In the genomic region with DNA sequence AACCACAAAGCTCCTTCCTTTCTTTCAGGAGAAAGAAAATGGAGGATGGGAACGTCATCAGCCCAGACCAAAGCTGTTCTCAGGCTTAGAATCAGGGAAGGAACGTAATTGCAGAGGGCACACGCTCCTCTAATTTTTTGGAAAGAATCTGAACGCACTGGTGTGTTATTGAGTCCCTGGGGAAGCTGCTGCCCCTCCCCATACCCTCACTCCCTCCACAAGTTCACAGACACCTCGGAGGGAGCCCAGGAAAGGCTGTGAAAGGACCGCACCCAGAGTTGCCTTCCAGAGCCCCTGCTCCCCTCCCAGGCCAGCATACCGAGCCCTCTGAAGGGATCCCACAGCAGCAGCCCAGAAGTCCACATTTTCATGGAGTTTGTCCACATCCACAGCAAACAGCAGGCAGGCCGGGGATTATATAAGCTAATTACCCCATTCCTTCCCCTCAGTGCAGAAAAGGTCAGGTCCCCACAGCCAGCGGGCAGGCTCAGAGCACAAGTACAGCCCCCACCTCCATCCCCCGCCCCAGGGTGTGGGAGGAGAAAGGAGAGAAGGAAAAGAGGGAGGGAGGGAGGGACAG, we compare ENCODE assay signal across 13 cellular contexts. TPM values are rescaled to one million over a fixed set of nuclear protein-coding genes. Genes with fewer than 3 reads are reported as not detected.
DNase-seq lines count a peak whose midpoint lies in the region; ATAC-seq, FAIRE-seq and TF ChIP-seq lines count a peak whose summit lies in the region.
"Had no signal": no experiment of that assay in that cellular context is flagged by ENCODE, and none has a peak within 500 bp of the region (broad histone marks: within the 10 kb centered on the region; RNA-seq: fewer than 3 reads in every experiment).

No MANE protein-coding gene starts in this region.

- no peak overlapping the region for H3K4me3 ChIP-seq in A549
- peak overlapping the region; percentile 4 to 45 for H3K4me3 ChIP-seq in gastroesophageal sphincter

- H3K27ac ChIP-seq in A549 (peak overlapping the region; percentile 25 to 94; a peak in 4 of 6 replicates), gastroesophageal sphincter (peak overlapping the region; percentile 19 to 85 (median 82))

- peaks cover 7% of the 10 kb centered on the region for H3K27me3 Mint-ChIP-seq in activated T-cell treated with anti-CD3 and anti-CD28 coated beads, Interleukin-2, amount 50 U/mL, for 4 hours (ENCODE audit: low read depth)

- ATAC-seq in A549, result no peak
- peak; percentile 58 for ATAC-seq in gastroesophageal sphincter
- peak; percentile 52 for ATAC-seq in omental fat pad (ENCODE audit: low FRiP score)
- ATAC-seq in activated T-cell treated with anti-CD3 and anti-CD28 coated beads, Interleukin-2, amount 50 U/mL, for 4 hours, result no peak

- H3K36me3 Mint-ChIP-seq in activated T-cell treated with anti-CD3 and anti-CD28 coated beads, Interleukin-2, amount 50 U/mL, for 4 hours (ENCODE audit: insufficient read depth), result no peaks in the 10 kb centered on the region
- H3K36me3 Mint-ChIP-seq: memory B cell had no signal

- no peak overlapping the region for H3K4me2 ChIP-seq in A549

- H3K9me3 ChIP-seq in A549, result no peaks in the 10 kb centered on the region
- H3K9me3 ChIP-seq in gastroesophageal sphincter, result no peaks in the 10 kb centered on the region

- TF ChIP-seq CTCF in A549 (IDR thresholded peaks at IDR 0.05), result no peak
- no peak for TF ChIP-seq CTCF in gastroesophageal sphincter (IDR thresholded peaks at IDR 0.05)
- TF ChIP-seq CTCF in omental fat pad (IDR thresholded peaks at IDR 0.05), result no peak

- TF ChIP-seq POLR2A in A549 (IDR thresholded peaks at IDR 0.05; ENCODE audit: low read length) (no peak), gastroesophageal sphincter (IDR thresholded peaks at IDR 0.05) (peak in 1 of 2 donors; percentile 7)

- no peak for FAIRE-seq in A549 (lab: Jason Lieb, UNC)
- FAIRE-seq: endothelial cell of umbilical vein had no signal

- H3K9me3 Mint-ChIP-seq in activated T-cell treated with anti-CD3 and anti-CD28 coated beads, Interleukin-2, amount 50 U/mL, for 4 hours, result no peaks in the 10 kb centered on the region
- H3K9me3 Mint-ChIP-seq: memory B cell had no signal

- H3K4me1 ChIP-seq in A549 (peaks cover 9% of the 10 kb centered on the region), gastroesophageal sphincter (peaks cover 0 to 46% (median 12%) of the 10 kb centered on the region in 3 donors)

- H3K36me3 ChIP-seq in gastroesophageal sphincter, result no peaks in the 10 kb centered on the region

- DNase-seq in A549 (ENCODE audit: low read depth in 1 of 2, low spot score in 1 of 2) (no peak), NCI-H82 (lab: John Stamatoyannopoulos, UW) (peak; percentile 85), omental fat pad (ENCODE audit: low spot score) (no peak), DMS153 (lab: John Stamatoyannopoulos, UW) (no peak), NCI-H2107 treated with DMSO at 0.1 percent for 48 hours (lab: John Stamatoyannopoulos, UW; ENCODE audit: unreplicated experiment) (no peak)
- DNase-seq in activated T-cell treated with anti-CD3 and anti-CD28 coated beads, Interleukin-2, amount 50 U/mL, for 4 hours, result no peak
- no peak for DNase-seq in stimulated activated CD4-positive, alpha-beta T cell treated with anti-CD3 and anti-CD28 coated beads, Interleukin-2, amount 100 ng/mL, for 24 hours
- DNase-seq: MM.1S, NCI-H774 had no signal

- WGBS in A549 (ENCODE audit: missing lambda C conversion rate), result 68% methylated on average over 9 of the region's 10 CpGs
- 20 to 24% methylated on average over 3 to 4 of the region's 10 CpGs for WGBS in gastroesophageal sphincter (ENCODE audit: low coverage in 1 of 2), 2 donors

- H3K27me3 ChIP-seq in gastroesophageal sphincter, result peaks cover 2% of the 10 kb centered on the region

- TF ChIP-seq RAD21 in A549 (conservative IDR thresholded peaks at IDR 0.05 in 1 of 2, IDR thresholded peaks at IDR 0.05 in 1 of 2), result no peak

- H3K4me3 Mint-ChIP-seq in activated T-cell treated with anti-CD3 and anti-CD28 coated beads, Interleukin-2, amount 50 U/mL, for 4 hours, result no peak overlapping the region
- H3K4me3 Mint-ChIP-seq: memory B cell had no signal

- POLR2A ChIA-PET in A549 (lab: Yijun Ruan, JAX), result interaction anchor here (1.2 kb wide), 1 partner anchor 465 kb away, joined by 4 read pairs; a partner anchor contains a TSS

- peaks cover 14% of the 10 kb centered on the region for H3K4me1 Mint-ChIP-seq in activated T-cell treated with anti-CD3 and anti-CD28 coated beads, Interleukin-2, amount 50 U/mL, for 4 hours (ENCODE audit: low read depth)

- CTCF ChIA-PET in A549 (lab: Yijun Ruan, JAX), result interaction anchor here (1.0 to 2.1 kb wide), 2 partner anchors 82 to 552 kb away, joined by 3 to 9 read pairs; no protein-coding TSS in a partner anchor

- TF ChIP-seq EP300 in A549 (IDR thresholded peaks at IDR 0.05) (no peak), gastroesophageal sphincter (IDR thresholded peaks at IDR 0.05) (no peak)

TF ChIP-seq in A549, 52 proteins besides CTCF, POLR2A, EP300 and RAD21:
- TF ChIP-seq, protein P1, sequence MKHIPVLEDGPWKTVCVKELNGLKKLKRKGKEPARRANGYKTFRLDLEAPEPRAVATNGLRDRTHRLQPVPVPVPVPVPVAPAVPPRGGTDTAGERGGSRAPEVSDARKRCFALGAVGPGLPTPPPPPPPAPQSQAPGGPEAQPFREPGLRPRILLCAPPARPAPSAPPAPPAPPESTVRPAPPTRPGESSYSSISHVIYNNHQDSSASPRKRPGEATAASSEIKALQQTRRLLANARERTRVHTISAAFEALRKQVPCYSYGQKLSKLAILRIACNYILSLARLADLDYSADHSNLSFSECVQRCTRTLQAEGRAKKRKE (CRISPR knock-in tag; IDR thresholded peaks at IDR 0.05; ENCODE audit: low read depth), result no peak
- no peak for TF ChIP-seq GATA3 (IDR thresholded peaks at IDR 0.05; ENCODE audit: borderline replicate concordance)
- no peak for TF ChIP-seq ZNF302 (CRISPR knock-in tag; IDR thresholded peaks at IDR 0.05)
- TF ChIP-seq PHF8 (IDR thresholded peaks at IDR 0.05; ENCODE audit: borderline replicate concordance, low read depth), result no peak
- TF ChIP-seq, protein P2, sequence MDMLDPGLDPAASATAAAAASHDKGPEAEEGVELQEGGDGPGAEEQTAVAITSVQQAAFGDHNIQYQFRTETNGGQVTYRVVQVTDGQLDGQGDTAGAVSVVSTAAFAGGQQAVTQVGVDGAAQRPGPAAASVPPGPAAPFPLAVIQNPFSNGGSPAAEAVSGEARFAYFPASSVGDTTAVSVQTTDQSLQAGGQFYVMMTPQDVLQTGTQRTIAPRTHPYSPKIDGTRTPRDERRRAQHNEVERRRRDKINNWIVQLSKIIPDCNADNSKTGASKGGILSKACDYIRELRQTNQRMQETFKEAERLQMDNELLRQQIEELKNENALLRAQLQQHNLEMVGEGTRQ (IDR thresholded peaks at IDR 0.05), result no peak
- TF ChIP-seq FOSB (CRISPR knock-in tag; IDR thresholded peaks at IDR 0.05), result no peak
TF ChIP-seq in A549: peak in this region for 0.

RNA-seq across cellular contexts. Expression of a gene that starts 53.7 kb away (rescaled TPM):
- not detected in 2 replicates for polyA plus RNA-seq in A549 (2011; rRNA removed)
- not detected in 2 replicates for polyA plus RNA-seq in A549 (2012; cell fraction: cytosol; rRNA removed)
- not detected in 2 replicates for polyA plus RNA-seq in A549 (2012; cell fraction: nucleus; rRNA removed)
- not detected in 3 replicates for polyA plus RNA-seq in A549 (2017; fragmentation: RNase III; extraction: RNeasy Plus Mini Kit Qiagen cat#74134 plus additional on column Dnase treatment)
- polyA minus RNA-seq in A549 (2011; rRNA and poly(A)+ RNA removed), result not detected in 2 replicates
- not detected for total RNA-seq in gastroesophageal sphincter
- not detected for total RNA-seq in omental fat pad
- not detected for total RNA-seq in activated T-cell treated with anti-CD3 and anti-CD28 coated beads, Interleukin-2, amount 50 U/mL, for 4 hours
- total RNA-seq: A673, endothelial cell of umbilical vein had no signal
- polyA plus RNA-seq: endothelial cell of umbilical vein had no signal

Comparison
In these comparisons a context has a peak if more than half of its experiments do, and no peak if none do; other contexts are left out.
1. ATAC-seq: peak in gastroesophageal sphincter (single experiment) and omental fat pad (single experiment); none in A549 (0 of 2) and activated T-cell treated with anti-CD3 and anti-CD28 coated beads, Interleukin-2, amount 50 U/mL, for 4 hours (0 of 2).